In the genomic region with DNA sequence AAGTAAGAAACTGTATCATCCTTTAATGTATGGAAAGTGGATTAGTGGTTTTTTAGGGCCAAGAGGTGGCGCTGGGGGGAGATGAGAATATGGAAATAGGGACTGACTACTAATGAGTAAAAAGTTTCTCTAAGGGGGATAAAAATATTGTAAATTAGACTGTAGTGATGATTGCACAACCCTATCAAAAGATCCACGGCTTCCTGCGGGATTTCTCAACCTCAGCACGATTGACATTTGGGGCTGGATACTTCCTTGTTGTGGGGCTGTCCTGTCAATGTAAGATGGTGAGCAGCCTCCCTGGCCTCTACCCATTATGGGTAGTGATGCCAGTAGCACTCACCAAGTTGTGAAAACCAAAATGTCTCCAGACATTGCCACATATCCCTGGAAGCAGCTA, we compare ENCODE assay signal across 1 cellular context.
TF ChIP-seq lines count a peak whose summit lies in the region.

No MANE protein-coding gene starts in this region.

TF ChIP-seq in GM12878, 131 proteins besides CTCF, POLR2A, EP300 and RAD21:
- TF ChIP-seq, protein P1, sequence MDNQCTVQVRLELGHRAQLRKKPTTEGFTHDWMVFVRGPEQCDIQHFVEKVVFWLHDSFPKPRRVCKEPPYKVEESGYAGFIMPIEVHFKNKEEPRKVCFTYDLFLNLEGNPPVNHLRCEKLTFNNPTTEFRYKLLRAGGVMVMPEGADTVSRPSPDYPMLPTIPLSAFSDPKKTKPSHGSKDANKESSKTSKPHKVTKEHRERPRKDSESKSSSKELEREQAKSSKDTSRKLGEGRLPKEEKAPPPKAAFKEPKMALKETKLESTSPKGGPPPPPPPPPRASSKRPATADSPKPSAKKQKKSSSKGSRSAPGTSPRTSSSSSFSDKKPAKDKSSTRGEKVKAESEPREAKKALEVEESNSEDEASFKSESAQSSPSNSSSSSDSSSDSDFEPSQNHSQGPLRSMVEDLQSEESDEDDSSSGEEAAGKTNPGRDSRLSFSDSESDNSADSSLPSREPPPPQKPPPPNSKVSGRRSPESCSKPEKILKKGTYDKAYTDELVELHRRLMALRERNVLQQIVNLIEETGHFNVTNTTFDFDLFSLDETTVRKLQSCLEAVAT (IDR thresholded peaks at IDR 0.05) = no peak
- TF ChIP-seq MTA2 (IDR thresholded peaks at IDR 0.05; ENCODE audit: low read depth) (no peak), CHD4 (IDR thresholded peaks at IDR 0.05) (no peak), ZNF274 (IDR thresholded peaks at IDR 0.05; ENCODE audit: insufficient read depth, insufficient read length) (no peak), YBX1 (IDR thresholded peaks at IDR 0.05) (no peak)
- TF ChIP-seq, protein P2, sequence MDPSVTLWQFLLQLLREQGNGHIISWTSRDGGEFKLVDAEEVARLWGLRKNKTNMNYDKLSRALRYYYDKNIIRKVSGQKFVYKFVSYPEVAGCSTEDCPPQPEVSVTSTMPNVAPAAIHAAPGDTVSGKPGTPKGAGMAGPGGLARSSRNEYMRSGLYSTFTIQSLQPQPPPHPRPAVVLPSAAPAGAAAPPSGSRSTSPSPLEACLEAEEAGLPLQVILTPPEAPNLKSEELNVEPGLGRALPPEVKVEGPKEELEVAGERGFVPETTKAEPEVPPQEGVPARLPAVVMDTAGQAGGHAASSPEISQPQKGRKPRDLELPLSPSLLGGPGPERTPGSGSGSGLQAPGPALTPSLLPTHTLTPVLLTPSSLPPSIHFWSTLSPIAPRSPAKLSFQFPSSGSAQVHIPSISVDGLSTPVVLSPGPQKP (IDR thresholded peaks at IDR 0.05; ENCODE audit: low read depth, low read length) = no peak
